In the genomic region with DNA sequence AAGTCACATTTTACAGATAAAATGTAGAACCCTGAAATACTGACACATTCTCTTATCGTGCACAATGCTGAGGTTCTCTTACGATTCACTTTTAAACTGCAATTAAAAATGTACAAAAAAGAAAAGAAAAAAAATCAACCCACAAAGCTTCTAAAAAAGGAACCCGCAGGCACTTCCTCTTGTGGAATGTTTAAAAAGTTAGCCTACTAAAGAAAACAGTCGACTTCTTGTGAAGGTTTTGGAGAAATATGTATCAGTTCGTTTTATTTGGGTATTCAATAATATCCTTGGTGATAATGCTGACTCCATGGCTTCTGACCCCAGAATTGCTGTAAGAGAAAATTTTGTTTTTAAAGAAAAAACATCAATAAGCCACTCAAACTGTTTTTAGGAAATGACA, we compare ENCODE assay signal across 20 cellular contexts. TPM values are rescaled to one million over a fixed set of nuclear protein-coding genes. Genes with fewer than 3 reads are reported as not detected.
A peak's percentile ranks its signal among the peaks of the same experiment; 100 is the strongest.
DNase-seq lines count a peak whose midpoint lies in the region; ATAC-seq, FAIRE-seq and TF ChIP-seq lines count a peak whose summit lies in the region.
"Had no signal": no experiment of that assay in that cellular context is flagged by ENCODE, and none has a peak within 500 bp of the region (broad histone marks: within the 10 kb centered on the region; RNA-seq: fewer than 3 reads in every experiment).

No MANE protein-coding gene starts in this region.

- H3K27ac Mint-ChIP-seq in activated CD4-positive, alpha-beta T cell treated with anti-CD3 and anti-CD28 coated beads, Interleukin-2, amount 10 ng/mL, durations not matched to agents 7 days and 5 days: peak overlapping the region; percentile 78
- H3K27ac Mint-ChIP-seq in CD8-positive, alpha-beta memory T cell: peak overlapping the region; percentile 36 to 98 (median 80)
- H3K27ac Mint-ChIP-seq in activated CD8-positive, alpha-beta T cell treated with anti-CD3 and anti-CD28 coated beads, Interleukin-2, amount 10 ng/mL, durations not matched to agents 7 days and 5 days: peak overlapping the region; percentile 69
- peak overlapping the region; percentile 67 to 71 for H3K27ac Mint-ChIP-seq in natural killer cell treated with Interleukin-12 subunit alpha and Interleukin-12 subunit beta and Interleukin-15 and Interleukin-18, amount 100 ng/mL, for 72 hours
- no peak overlapping the region for H3K27ac Mint-ChIP-seq in progenitor cell of endocrine pancreas

- H3K4me3 ChIP-seq in CD8-positive, alpha-beta memory T cell (ENCODE audit: low read length): no peak overlapping the region
- H3K4me3 ChIP-seq: body of pancreas, uterus had no signal

- no peak for TF ChIP-seq CTCF in progenitor cell of endocrine pancreas (IDR thresholded peaks at IDR 0.05; ENCODE audit: unreplicated experiment)

- no peak for ATAC-seq in activated CD8-positive, alpha-beta T cell treated with anti-CD3 and anti-CD28 coated beads, Interleukin-2, amount 10 ng/mL, durations not matched to agents 7 days and 5 days
- ATAC-seq in natural killer cell treated with Interleukin-12 subunit alpha and Interleukin-12 subunit beta and Interleukin-15 and Interleukin-18, amount 100 ng/mL, for 72 hours: no peak
- ATAC-seq: body of pancreas, esophagus mucosa had no signal

- H3K36me3 Mint-ChIP-seq in activated CD4-positive, alpha-beta T cell treated with anti-CD3 and anti-CD28 coated beads, Interleukin-2, amount 10 ng/mL, durations not matched to agents 7 days and 5 days (ENCODE audit: low read depth): peaks cover 91% of the 10 kb centered on the region
- peaks cover 9 to 98% (median 33%) of the 10 kb centered on the region in 3 donors for H3K36me3 Mint-ChIP-seq in CD8-positive, alpha-beta memory T cell
- H3K36me3 Mint-ChIP-seq in activated CD8-positive, alpha-beta T cell treated with anti-CD3 and anti-CD28 coated beads, Interleukin-2, amount 10 ng/mL, durations not matched to agents 7 days and 5 days (ENCODE audit: low read depth): peaks cover 90% of the 10 kb centered on the region
- H3K36me3 Mint-ChIP-seq in natural killer cell treated with Interleukin-12 subunit alpha and Interleukin-12 subunit beta and Interleukin-15 and Interleukin-18, amount 100 ng/mL, for 72 hours: peaks cover 70% of the 10 kb centered on the region
- H3K36me3 Mint-ChIP-seq in progenitor cell of endocrine pancreas (ENCODE audit: insufficient read depth): peaks cover 60% of the 10 kb centered on the region

- no peaks in the 10 kb centered on the region for H3K9me3 Mint-ChIP-seq in activated CD4-positive, alpha-beta T cell treated with anti-CD3 and anti-CD28 coated beads, Interleukin-2, amount 10 ng/mL, durations not matched to agents 7 days and 5 days
- no peaks in the 10 kb centered on the region for H3K9me3 Mint-ChIP-seq in CD8-positive, alpha-beta memory T cell
- H3K9me3 Mint-ChIP-seq in activated CD8-positive, alpha-beta T cell treated with anti-CD3 and anti-CD28 coated beads, Interleukin-2, amount 10 ng/mL, durations not matched to agents 7 days and 5 days (ENCODE audit: insufficient read depth): no peaks in the 10 kb centered on the region
- no peaks in the 10 kb centered on the region for H3K9me3 Mint-ChIP-seq in natural killer cell treated with Interleukin-12 subunit alpha and Interleukin-12 subunit beta and Interleukin-15 and Interleukin-18, amount 100 ng/mL, for 72 hours
- no peaks in the 10 kb centered on the region for H3K9me3 Mint-ChIP-seq in progenitor cell of endocrine pancreas (ENCODE audit: low read depth)
- H3K9me3 Mint-ChIP-seq: dendritic cell treated with granulocyte-macrophage colony-stimulating factor and Interleukin-4, amounts not matched to agents 40 ng/mL and 50 ng/mL, for 4 days had no signal

- H3K27me3 ChIP-seq in CD8-positive, alpha-beta memory T cell (ENCODE audit: insufficient read depth, low read length, poor library complexity, severe bottlenecking): no peaks in the 10 kb centered on the region
- H3K27me3 ChIP-seq: body of pancreas, uterus had no signal

- POLR2A ChIA-PET in activated CD4-positive, alpha-beta T cell treated with anti-CD3 and anti-CD28 coated beads, Interleukin-2, amount 10 ng/mL, durations not matched to agents 7 days and 5 days (lab: Charles Lee): no interaction called here
- POLR2A ChIA-PET in CD8-positive, alpha-beta memory T cell (lab: Charles Lee): interaction anchor here (1.3 to 5.3 kb wide), 3 partner anchors 8 to 19 kb away, joined by 5 to 66 read pairs (median 35); a partner anchor contains a TSS
- POLR2A ChIA-PET in activated CD8-positive, alpha-beta T cell treated with anti-CD3 and anti-CD28 coated beads, Interleukin-2, amount 10 ng/mL, durations not matched to agents 7 days and 5 days (lab: Charles Lee): interaction anchor here (1.0 to 11.3 kb wide), 3 partner anchors 9 to 117 kb away, joined by 3 to 163 read pairs (median 33); a partner anchor contains a TSS

- H3K4me3 Mint-ChIP-seq in activated CD4-positive, alpha-beta T cell treated with anti-CD3 and anti-CD28 coated beads, Interleukin-2, amount 10 ng/mL, durations not matched to agents 7 days and 5 days: peak overlapping the region; percentile 46
- H3K4me3 Mint-ChIP-seq in CD8-positive, alpha-beta memory T cell: peak overlapping the region; percentile 13 to 60 (median 46)
- peak overlapping the region; percentile 48 for H3K4me3 Mint-ChIP-seq in activated CD8-positive, alpha-beta T cell treated with anti-CD3 and anti-CD28 coated beads, Interleukin-2, amount 10 ng/mL, durations not matched to agents 7 days and 5 days
- peak overlapping the region; percentile 31 for H3K4me3 Mint-ChIP-seq in natural killer cell treated with Interleukin-12 subunit alpha and Interleukin-12 subunit beta and Interleukin-15 and Interleukin-18, amount 100 ng/mL, for 72 hours
- no peak overlapping the region for H3K4me3 Mint-ChIP-seq in progenitor cell of endocrine pancreas (ENCODE audit: low read depth)
- H3K4me3 Mint-ChIP-seq: dendritic cell treated with granulocyte-macrophage colony-stimulating factor and Interleukin-4, amounts not matched to agents 40 ng/mL and 50 ng/mL, for 4 days had no signal

- H3K36me3 ChIP-seq in CD8-positive, alpha-beta memory T cell (ENCODE audit: insufficient read depth, low read length): peaks cover 63% of the 10 kb centered on the region
- H3K36me3 ChIP-seq: uterus had no signal

- H3K4me1 Mint-ChIP-seq in activated CD4-positive, alpha-beta T cell treated with anti-CD3 and anti-CD28 coated beads, Interleukin-2, amount 10 ng/mL, durations not matched to agents 7 days and 5 days: peaks cover 88% of the 10 kb centered on the region
- H3K4me1 Mint-ChIP-seq in CD8-positive, alpha-beta memory T cell: peaks cover 79 to 100% (median 95%) of the 10 kb centered on the region in 3 donors
- H3K4me1 Mint-ChIP-seq in activated CD8-positive, alpha-beta T cell treated with anti-CD3 and anti-CD28 coated beads, Interleukin-2, amount 10 ng/mL, durations not matched to agents 7 days and 5 days (ENCODE audit: low read depth): peaks cover 85% of the 10 kb centered on the region
- H3K4me1 Mint-ChIP-seq in natural killer cell treated with Interleukin-12 subunit alpha and Interleukin-12 subunit beta and Interleukin-15 and Interleukin-18, amount 100 ng/mL, for 72 hours (ENCODE audit: low read depth in 2 of 2): peaks cover 53 to 70% of the 10 kb centered on the region in 2 donors
- H3K4me1 Mint-ChIP-seq in progenitor cell of endocrine pancreas (ENCODE audit: low read depth): peaks cover 12% of the 10 kb centered on the region

- H3K27me3 Mint-ChIP-seq in activated CD4-positive, alpha-beta T cell treated with anti-CD3 and anti-CD28 coated beads, Interleukin-2, amount 10 ng/mL, durations not matched to agents 7 days and 5 days: no peaks in the 10 kb centered on the region
- no peaks in the 10 kb centered on the region for H3K27me3 Mint-ChIP-seq in CD8-positive, alpha-beta memory T cell
- no peaks in the 10 kb centered on the region for H3K27me3 Mint-ChIP-seq in activated CD8-positive, alpha-beta T cell treated with anti-CD3 and anti-CD28 coated beads, Interleukin-2, amount 10 ng/mL, durations not matched to agents 7 days and 5 days (ENCODE audit: low read depth)
- no peaks in the 10 kb centered on the region for H3K27me3 Mint-ChIP-seq in natural killer cell treated with Interleukin-12 subunit alpha and Interleukin-12 subunit beta and Interleukin-15 and Interleukin-18, amount 100 ng/mL, for 72 hours
- no peaks in the 10 kb centered on the region for H3K27me3 Mint-ChIP-seq in progenitor cell of endocrine pancreas
- H3K27me3 Mint-ChIP-seq: dendritic cell treated with granulocyte-macrophage colony-stimulating factor and Interleukin-4, amounts not matched to agents 40 ng/mL and 50 ng/mL, for 4 days had no signal

- CTCF ChIA-PET in activated CD4-positive, alpha-beta T cell treated with anti-CD3 and anti-CD28 coated beads, Interleukin-2, amount 10 ng/mL, durations not matched to agents 7 days and 5 days (lab: Charles Lee): interaction anchor here (1.4 kb wide), 2 partner anchors 18 to 188 kb away, joined by 3 to 4 read pairs; no protein-coding TSS in a partner anchor
- CTCF ChIA-PET in CD8-positive, alpha-beta memory T cell (lab: Charles Lee): interaction anchor here (1.2 to 3.0 kb wide), 2 partner anchors 9 to 19 kb away, joined by 5 to 9 read pairs; a partner anchor contains a TSS
- CTCF ChIA-PET in activated CD8-positive, alpha-beta T cell treated with anti-CD3 and anti-CD28 coated beads, Interleukin-2, amount 10 ng/mL, durations not matched to agents 7 days and 5 days (lab: Charles Lee): interaction anchor here (1.3 to 5.7 kb wide), 5 partner anchors 10 to 189 kb away, joined by 4 to 41 read pairs (median 8); a partner anchor contains a TSS

- no peak for FAIRE-seq in urothelium cell line (lab: Jason Lieb, UNC)

- H3K4me1 ChIP-seq in CD8-positive, alpha-beta memory T cell (ENCODE audit: insufficient read depth, low read length): peaks cover 63% of the 10 kb centered on the region

- DNase-seq in activated CD4-positive, alpha-beta T cell treated with anti-CD3 and anti-CD28 coated beads, Interleukin-2, amount 10 ng/mL, durations not matched to agents 7 days and 5 days: no peak
- DNase-seq in activated CD4-positive, alpha-beta T cell treated with anti-CD3 and anti-CD28 coated beads, Interleukin-2, amount 50 U/mL, for 4 hours: no peak
- peak in 1 of 5 donors; percentile 43 for DNase-seq in CD8-positive, alpha-beta memory T cell
- DNase-seq in activated CD8-positive, alpha-beta T cell treated with anti-CD3 and anti-CD28 coated beads, Interleukin-2, amount 10 ng/mL, durations not matched to agents 7 days and 5 days: no peak
- no peak for DNase-seq in natural killer cell treated with Interleukin-12 subunit alpha and Interleukin-12 subunit beta and Interleukin-15 and Interleukin-18, amount 100 ng/mL, for 72 hours (ENCODE audit: low spot score)
- DNase-seq in effector CD4-positive, alpha-beta T cell: no peak
- DNase-seq in progenitor cell of endocrine pancreas (ENCODE audit: low spot score, unreplicated experiment) (no peak), urothelium cell line (ENCODE audit: low spot score) (no peak)
- DNase-seq: activated CD4-positive, alpha-beta T cell treated with anti-CD3 and anti-CD28 coated beads, Interleukin-2, amount 50 U/mL, for 1 hour; activated gamma-delta T cell; body of pancreas; Caco-2; GOT3; NCI-H1694 treated with DMSO at 0.1 percent for 48 hours; NCI-H345; NK-92 treated with Interleukin-12 subunit alpha and Interleukin-12 subunit beta, amount 100 ng/mL, for 24 hours; stimulated activated naive CD4-positive, alpha-beta T cell treated with Interleukin-2 at 50 U/mL for 16 hours; uterus had no signal

- no peaks in the 10 kb centered on the region for H3K9me3 ChIP-seq in CD8-positive, alpha-beta memory T cell (ENCODE audit: low read length)
- H3K9me3 ChIP-seq: body of pancreas, Caco-2, uterus had no signal

- H3K27ac ChIP-seq in CD8-positive, alpha-beta memory T cell (ENCODE audit: low read depth, low read length): no peak overlapping the region
- H3K27ac ChIP-seq: body of pancreas, uterus had no signal

RNA-seq across cellular contexts. Expression of a gene that starts 10.2 kb away (rescaled TPM):
- total RNA-seq in activated CD4-positive, alpha-beta T cell treated with anti-CD3 and anti-CD28 coated beads, Interleukin-2, amount 10 ng/mL, durations not matched to agents 7 days and 5 days: 100 to 1,000 TPM; 425 to 469 TPM
- total RNA-seq in CD8-positive, alpha-beta memory T cell: 100 to 1,000 TPM; 598 to 630 TPM
- 382 TPM for polyA plus RNA-seq in CD8-positive, alpha-beta memory T cell
- total RNA-seq in activated CD8-positive, alpha-beta T cell treated with anti-CD3 and anti-CD28 coated beads, Interleukin-2, amount 10 ng/mL, durations not matched to agents 7 days and 5 days: 100 to 1,000 TPM; 432 to 435 TPM
- total RNA-seq in natural killer cell treated with Interleukin-12 subunit alpha and Interleukin-12 subunit beta and Interleukin-15 and Interleukin-18, amount 100 ng/mL, for 72 hours: 100 to 1,000 TPM; 403 to 475 TPM
- 512 and 526 TPM in 2 replicates for total RNA-seq in progenitor cell of endocrine pancreas

RNA-seq across cellular contexts. Expression of a gene that starts 18.7 kb away (rescaled TPM):
- 10 to 100 TPM; 29.8 to 32.9 TPM for total RNA-seq in activated CD4-positive, alpha-beta T cell treated with anti-CD3 and anti-CD28 coated beads, Interleukin-2, amount 10 ng/mL, durations not matched to agents 7 days and 5 days
- 10 to 100 TPM; 35.7 to 36.2 TPM for total RNA-seq in CD8-positive, alpha-beta memory T cell
- polyA plus RNA-seq in CD8-positive, alpha-beta memory T cell: 47.0 TPM
- total RNA-seq in activated CD8-positive, alpha-beta T cell treated with anti-CD3 and anti-CD28 coated beads, Interleukin-2, amount 10 ng/mL, durations not matched to agents 7 days and 5 days: 10 to 100 TPM; 31.3 to 33.6 TPM
- 10 to 100 TPM; 21.3 to 31.4 TPM for total RNA-seq in natural killer cell treated with Interleukin-12 subunit alpha and Interleukin-12 subunit beta and Interleukin-15 and Interleukin-18, amount 100 ng/mL, for 72 hours
- 31.0 and 31.8 TPM in 2 replicates for total RNA-seq in progenitor cell of endocrine pancreas
